Comparison of ENCODE assay signal across 18 cellular contexts in genomic region chr20:5741089-5741488, GRCh38. TPM values are rescaled to one million over a fixed set of nuclear protein-coding genes. Genes with fewer than 3 reads are reported as not detected.
DNase-seq lines count a peak whose midpoint lies in the region; ATAC-seq and TF ChIP-seq lines count a peak whose summit lies in the region.
"Had no signal": no experiment of that assay in that cellular context is flagged by ENCODE, and none has a peak within 500 bp of the region (broad histone marks: within the 10 kb centered on the region; RNA-seq: fewer than 3 reads in every experiment).

No MANE protein-coding gene starts in this region.

- CTCF ChIA-PET in HEK293 (lab: Yijun Ruan, JAX): no interaction called here

- no peak overlapping the region for H3K27ac Mint-ChIP-seq in CD14-positive monocyte
- H3K27ac Mint-ChIP-seq: activated T-helper 2 cell treated with anti-CD3 and anti-CD28 coated beads, Interferon-gamma antibody, Interleukin-2, Interleukin-4, amounts not matched to agents 10 μg/mL and 5 μg/mL and 100 μg/mL, durations not matched to agents 14 hours and 24 hours and 36 hours; immature natural killer cell; natural killer cell treated with Interleukin-12 subunit alpha and Interleukin-12 subunit beta and Interleukin-15 and Interleukin-18, amount 100 ng/mL, for 72 hours had no signal

- no peaks in the 10 kb centered on the region for H3K27me3 ChIP-seq in SJCRH30
- H3K27me3 ChIP-seq: ascending aorta, colonic mucosa, MG63 had no signal

- H3K4me1 Mint-ChIP-seq in CD14-positive monocyte: peaks cover 20% of the 10 kb centered on the region
- H3K4me1 Mint-ChIP-seq: immature natural killer cell had no signal

- no peak overlapping the region for H3K4me3 ChIP-seq in HEK293 (ENCODE audit: low read depth, low read length)
- no peak overlapping the region for H3K4me3 ChIP-seq in SJCRH30
- H3K4me3 ChIP-seq: ascending aorta, colonic mucosa, MG63 had no signal

- H3K4me1 ChIP-seq in HEK293 (ENCODE audit: control insufficient read depth, insufficient read depth, low read length): 0 out of 2 replicates have a peak, but pooled peaks cover 2% of the 10 kb centered on the region
- H3K4me1 ChIP-seq in SJCRH30: peaks cover 24% of the 10 kb centered on the region
- H3K4me1 ChIP-seq: ascending aorta had no signal

- TF ChIP-seq CTCF in HEK293 (tag by site-specific recombination; IDR thresholded peaks at IDR 0.05) (no peak), CD14-positive monocyte (IDR thresholded peaks at IDR 0.05) (no peak)

- POLR2A ChIA-PET in HEK293 (lab: Yijun Ruan, JAX): no interaction called here

- ATAC-seq in GM18868 (IDR thresholded peaks at IDR 0.05; ENCODE audit: unreplicated experiment): no peak
- no peak for ATAC-seq in GM21825 (IDR thresholded peaks at IDR 0.05; ENCODE audit: unreplicated experiment)
- ATAC-seq: natural killer cell treated with Interleukin-12 subunit alpha and Interleukin-12 subunit beta and Interleukin-15 and Interleukin-18, amount 100 ng/mL, for 72 hours had no signal

- no peaks in the 10 kb centered on the region for H3K9me3 ChIP-seq in HEK293 (ENCODE audit: control insufficient read depth, insufficient read depth, low read depth, low read length)
- H3K9me3 ChIP-seq in SJCRH30 (replicated peaks): no peaks in the 10 kb centered on the region
- H3K9me3 ChIP-seq: ascending aorta, colonic mucosa, MG63 had no signal

- intact Hi-C loops in CD14-positive monocyte (cut with micrococcal nuclease): loop anchor here in 1 of 2 donors (5.0 kb wide), 1 partner anchor 34 kb away; no protein-coding TSS in a partner anchor

- H3K36me3 ChIP-seq in HEK293 (ENCODE audit: control insufficient read depth in 2 of 2, insufficient read depth in 1 of 2, low read length in 2 of 2): no peaks in the 10 kb centered on the region
- H3K36me3 ChIP-seq in SJCRH30: no peaks in the 10 kb centered on the region
- H3K36me3 ChIP-seq: ascending aorta, colonic mucosa, MG63 had no signal

- no peak overlapping the region for H3K4me3 Mint-ChIP-seq in CD14-positive monocyte
- H3K4me3 Mint-ChIP-seq: immature natural killer cell; natural killer cell treated with Interleukin-12 subunit alpha and Interleukin-12 subunit beta and Interleukin-15 and Interleukin-18, amount 100 ng/mL, for 72 hours had no signal

- H3K36me3 Mint-ChIP-seq in CD14-positive monocyte: no peaks in the 10 kb centered on the region
- H3K36me3 Mint-ChIP-seq: immature natural killer cell; natural killer cell treated with Interleukin-12 subunit alpha and Interleukin-12 subunit beta and Interleukin-15 and Interleukin-18, amount 100 ng/mL, for 72 hours had no signal

- no peak overlapping the region for H3K27ac ChIP-seq in HEK293 (ENCODE audit: extremely low read depth, low read depth, low read length)
- no peak overlapping the region for H3K27ac ChIP-seq in SJCRH30
- H3K27ac ChIP-seq: ascending aorta, colonic mucosa had no signal

- H3K27me3 Mint-ChIP-seq in CD14-positive monocyte (ENCODE audit: low read depth in 3 of 3): peaks cover 10 to 21% (median 16%) of the 10 kb centered on the region in 3 donors

- H3K9me3 Mint-ChIP-seq in CD14-positive monocyte: peaks cover 0 to 2% (median 0%) of the 10 kb centered on the region in 7 donors
- H3K9me3 Mint-ChIP-seq: activated T-helper 2 cell treated with anti-CD3 and anti-CD28 coated beads, Interferon-gamma antibody, Interleukin-2, Interleukin-4, amounts not matched to agents 10 μg/mL and 5 μg/mL and 100 μg/mL, durations not matched to agents 14 hours and 24 hours and 36 hours; immature natural killer cell; natural killer cell treated with Interleukin-12 subunit alpha and Interleukin-12 subunit beta and Interleukin-15 and Interleukin-18, amount 100 ng/mL, for 72 hours had no signal

- DNase-seq in AG20443 (ENCODE audit: low spot score) (peak; percentile 41), SJCRH30 (peak; percentile 12 to 65), fibroblast of gingiva (ENCODE audit: low read depth) (peak; percentile 89), CD14-positive monocyte (ENCODE audit: low spot score) (no peak)
- no peak for DNase-seq in activated effector memory CD4-positive, alpha-beta T cell treated with Interleukin-2 at 50 U/mL for 16 hours
- DNase-seq: activated CD4-positive, CD25-positive, alpha-beta regulatory T cell; colonic mucosa; immature natural killer cell; MG63; NCI-H1694; NCI-H748 treated with DMSO at 0.1 percent for 48 hours; RPMI8226 had no signal

TF ChIP-seq in HEK293, 187 proteins besides CTCF, POLR2A, EP300 and RAD21 (continues in another document):
- TF ChIP-seq ZNF548 (tag by site-specific recombination; IDR thresholded peaks at IDR 0.05) (no peak), ELK4 (IDR thresholded peaks at IDR 0.05; ENCODE audit: borderline replicate concordance, low read depth, low read length) (no peak), PRDM2 (tag by site-specific recombination; IDR thresholded peaks at IDR 0.05; ENCODE audit: borderline replicate concordance) (no peak), ZNF792 (tag by site-specific recombination; IDR thresholded peaks at IDR 0.05) (no peak), ZNF629 (tag by site-specific recombination; IDR thresholded peaks at IDR 0.05) (peak; percentile 42), ZNF133 (tag by site-specific recombination; IDR thresholded peaks at IDR 0.05) (no peak), ZBTB17 (tag by site-specific recombination; IDR thresholded peaks at IDR 0.05) (peak; percentile 64; the same call in 1 of the 2 replicates), ZNF211 (tag by site-specific recombination; IDR thresholded peaks at IDR 0.05; ENCODE audit: low read depth) (no peak), ZNF138 (tag by site-specific recombination; IDR thresholded peaks at IDR 0.05; ENCODE audit: borderline replicate concordance) (no peak), ZNF366 (tag by site-specific recombination; conservative IDR thresholded peaks at IDR 0.05) (no peak), ZNF16 (tag by site-specific recombination; IDR thresholded peaks at IDR 0.05; ENCODE audit: low read depth) (no peak)

RNA-seq across cellular contexts. Expression of gene SHLD1, which starts 9.1 kb away (rescaled TPM):
- 8.2 TPM in 2 replicates for total RNA-seq in SJCRH30 (2014; rRNA removed; shearing (Covaris generic))
- 10 to 100 TPM in 1 of 2 donors, 1 to 10 TPM in 1; 8.3 to 12.7 TPM for polyA plus RNA-seq in CD14-positive monocyte
- total RNA-seq: ascending aorta had no signal

Comparison
In these comparisons a context has a peak if more than half of its experiments do, and no peak if none do; other contexts are left out.
1. DNase-seq: peak in AG20443 (single experiment), SJCRH30 (2 of 2) and fibroblast of gingiva (single experiment); none in CD14-positive monocyte (single experiment) and activated effector memory CD4-positive, alpha-beta T cell treated with Interleukin-2 at 50 U/mL for 16 hours (single experiment).